3 cellular contexts compared by ENCODE assay signal in genomic region chr10:104641150-104642000, GRCh38.
TF ChIP-seq lines count a peak whose summit lies in the region.

TSS of gene SORCS3 (plus strand) at chr10:104641290.

TF ChIP-seq in GM23338, 12 proteins besides CTCF, POLR2A, EP300 and RAD21:
- TF ChIP-seq NANOG (IDR thresholded peaks at IDR 0.05; ENCODE audit: borderline replicate concordance) (no peak), STAT1 (IDR thresholded peaks at IDR 0.05; ENCODE audit: unreplicated experiment) (no peak), EZH2 (IDR thresholded peaks at IDR 0.05; ENCODE audit: low read depth, unreplicated experiment) (peak; percentile 67)

TF ChIP-seq in neural cell, 6 proteins besides CTCF, POLR2A, EP300 and RAD21:
- TF ChIP-seq TAF1 (IDR thresholded peaks at IDR 0.05; ENCODE audit: low read depth): no peak
- TF ChIP-seq EZH2 (IDR thresholded peaks at IDR 0.05; ENCODE audit: borderline replicate concordance, insufficient read depth, low read length, poor library complexity, severe bottlenecking): no peak
- peak; percentile 43 for TF ChIP-seq MXI1 (conservative IDR thresholded peaks at IDR 0.05; ENCODE audit: poor library complexity, severe bottlenecking)
- TF ChIP-seq SMC3 (conservative IDR thresholded peaks at IDR 0.05; ENCODE audit: poor library complexity): peak; percentile 42
- TF ChIP-seq REST (IDR thresholded peaks at IDR 0.05; ENCODE audit: borderline replicate concordance): no peak
- TF ChIP-seq POLR2AphosphoS5 (IDR thresholded peaks at IDR 0.05): no peak

TF ChIP-seq in HepG2, 621 proteins besides CTCF, POLR2A, EP300 and RAD21:
- TF ChIP-seq MIER3 (CRISPR knock-in tag; IDR thresholded peaks at IDR 0.05; ENCODE audit: borderline replicate concordance) (no peak), ZNF326 (CRISPR knock-in tag; IDR thresholded peaks at IDR 0.05; ENCODE audit: borderline replicate concordance) (no peak), ZNF274 (CRISPR knock-in tag; IDR thresholded peaks at IDR 0.05) (no peak)
TF ChIP-seq in HepG2: peak in this region for 0.
